Comparison of ENCODE assay signal across 8 cellular contexts in the genomic region with DNA sequence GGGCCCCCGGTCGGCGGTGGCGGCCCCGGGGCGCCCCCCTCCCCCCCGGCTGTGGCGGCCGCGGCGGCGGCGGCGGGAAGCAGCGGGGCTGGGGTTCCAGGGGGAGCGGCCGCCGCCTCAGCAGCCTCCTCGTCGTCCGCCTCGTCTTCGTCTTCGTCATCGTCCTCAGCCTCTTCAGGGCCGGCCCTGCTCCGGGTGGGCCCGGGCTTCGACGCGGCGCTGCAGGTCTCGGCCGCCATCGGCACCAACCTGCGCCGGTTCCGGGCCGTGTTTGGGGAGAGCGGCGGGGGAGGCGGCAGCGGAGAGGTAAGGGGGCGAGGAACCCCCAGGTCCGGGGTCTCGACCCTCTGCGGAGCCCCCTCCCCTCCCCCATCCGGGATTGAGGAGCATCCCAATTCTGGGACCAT. TPM values are rescaled to one million over a fixed set of nuclear protein-coding genes. Genes with fewer than 3 reads are reported as not detected.
DNase-seq lines count a peak whose midpoint lies in the region; ATAC-seq and TF ChIP-seq lines count a peak whose summit lies in the region.

No MANE protein-coding gene starts in this region.

- no peaks in the 10 kb centered on the region for H3K4me1 ChIP-seq in urinary bladder (ENCODE audit: insufficient read depth)

- H3K27ac ChIP-seq in urinary bladder (ENCODE audit: low read depth) = peak overlapping the region; percentile 97

- peak overlapping the region; percentile 94 for H3K4me3 Mint-ChIP-seq in activated B cell treated with CpG ODN at 0.5 μM for 24 hours
- peak overlapping the region; percentile 86 for H3K4me3 Mint-ChIP-seq in endothelial cell (ENCODE audit: unreplicated experiment)
- peak overlapping the region; percentile 62 to 95 (median 92) for H3K4me3 Mint-ChIP-seq in naive thymus-derived CD8-positive, alpha-beta T cell

- H3K36me3 Mint-ChIP-seq in activated B cell treated with CpG ODN at 0.5 μM for 24 hours (ENCODE audit: low read depth) (peaks cover 29% of the 10 kb centered on the region), endothelial cell (ENCODE audit: low read depth, unreplicated experiment) (no peaks in the 10 kb centered on the region)
- H3K36me3 Mint-ChIP-seq in naive thymus-derived CD8-positive, alpha-beta T cell = peaks cover 0 to 20% (median 0%) of the 10 kb centered on the region in 3 donors

- CTCF ChIA-PET in activated B cell treated with CpG ODN at 0.5 μM for 24 hours (lab: Charles Lee) = interaction anchor here (1.0 kb wide), 1 partner anchor 52 kb away, joined by 3 read pairs; no protein-coding TSS in a partner anchor

- intact Hi-C loops in activated B cell treated with CpG ODN at 0.5 μM for 24 hours (cut with micrococcal nuclease) = loop anchor here (1.0 to 10.0 kb wide), 6 partner anchors 35 to 1202 kb away; a partner anchor contains a TSS

- no peaks in the 10 kb centered on the region for H3K9me3 Mint-ChIP-seq in activated B cell treated with CpG ODN at 0.5 μM for 24 hours
- H3K9me3 Mint-ChIP-seq in endothelial cell (ENCODE audit: unreplicated experiment) = no peaks in the 10 kb centered on the region
- H3K9me3 Mint-ChIP-seq in naive thymus-derived CD8-positive, alpha-beta T cell = no peaks in the 10 kb centered on the region

- ATAC-seq in HG03139 (IDR thresholded peaks at IDR 0.05; ENCODE audit: unreplicated experiment) (peak; percentile 11), activated B cell treated with CpG ODN at 0.5 μM for 24 hours (ENCODE audit: low read depth) (peak; percentile 4)
- ATAC-seq in naive thymus-derived CD8-positive, alpha-beta T cell = peak; percentile 29 to 37

- H3K4me3 ChIP-seq in urinary bladder (ENCODE audit: low read depth, low read length) = peak overlapping the region; percentile 99

- TF ChIP-seq CTCF in activated B cell treated with CpG ODN at 0.5 μM for 24 hours (IDR thresholded peaks at IDR 0.05) (no peak), endothelial cell (IDR thresholded peaks at IDR 0.05; ENCODE audit: unreplicated experiment) (no peak)

- peaks cover 43% of the 10 kb centered on the region for H3K4me1 Mint-ChIP-seq in activated B cell treated with CpG ODN at 0.5 μM for 24 hours
- peaks cover 36% of the 10 kb centered on the region for H3K4me1 Mint-ChIP-seq in endothelial cell (ENCODE audit: unreplicated experiment)
- peaks cover 29 to 60% (median 42%) of the 10 kb centered on the region in 4 donors for H3K4me1 Mint-ChIP-seq in naive thymus-derived CD8-positive, alpha-beta T cell

- under 1% methylated on average over 47 of the region's 48 CpGs for WGBS in urinary bladder

- H3K27ac Mint-ChIP-seq in activated B cell treated with CpG ODN at 0.5 μM for 24 hours (peak overlapping the region; percentile 69), endothelial cell (ENCODE audit: unreplicated experiment) (no peak overlapping the region)
- H3K27ac Mint-ChIP-seq in naive thymus-derived CD8-positive, alpha-beta T cell = peak overlapping the region in 9 of 10 donors; percentile 72 to 99 (median 89)

- peak; percentile 32 for DNase-seq in NCI-H2227 (lab: John Stamatoyannopoulos, UW; ENCODE audit: unreplicated experiment)
- DNase-seq in NCI-H2227 treated with DMSO at 0.1 percent for 48 hours (lab: John Stamatoyannopoulos, UW) = no peak
- DNase-seq in activated B cell treated with CpG ODN at 0.5 μM for 24 hours = no peak
- DNase-seq in endothelial cell (ENCODE audit: low spot score) = no peak
- peak in 5 of 10 donors; percentile 42 to 81 (median 61) for DNase-seq in naive thymus-derived CD8-positive, alpha-beta T cell
- no peak for DNase-seq in NCI-H1092 treated with DMSO at 0.1 percent for 48 hours (lab: John Stamatoyannopoulos, UW)

- H3K27me3 Mint-ChIP-seq in activated B cell treated with CpG ODN at 0.5 μM for 24 hours (no peaks in the 10 kb centered on the region), endothelial cell (ENCODE audit: unreplicated experiment) (peaks cover 6% of the 10 kb centered on the region)
- H3K27me3 Mint-ChIP-seq in naive thymus-derived CD8-positive, alpha-beta T cell = no peaks in the 10 kb centered on the region

- POLR2A ChIA-PET in activated B cell treated with CpG ODN at 0.5 μM for 24 hours (lab: Charles Lee) = interaction anchor here (0.7 to 3.0 kb wide), 12 partner anchors 9 to 582 kb away, joined by 3 to 30 read pairs (median 8); a partner anchor contains a TSS
- POLR2A ChIA-PET in naive thymus-derived CD8-positive, alpha-beta T cell (lab: Charles Lee) = interaction anchor here (0.6 to 3.0 kb wide), 26 partner anchors 9 to 1205 kb away, joined by 3 to 43 read pairs (median 4); a partner anchor contains a TSS

- H3K36me3 ChIP-seq in urinary bladder (ENCODE audit: insufficient read depth) = no peaks in the 10 kb centered on the region

RNA-seq across cellular contexts. Expression of a gene that starts 0.3 kb away (rescaled TPM):
- total RNA-seq in activated B cell treated with CpG ODN at 0.5 μM for 24 hours (104 and 117 TPM in 2 replicates), endothelial cell (ENCODE audit: unreplicated experiment) (104 TPM), urinary bladder (82.4 TPM)
- 100 to 1,000 TPM; 149 to 161 TPM for total RNA-seq in naive thymus-derived CD8-positive, alpha-beta T cell
- polyA plus RNA-seq in naive thymus-derived CD8-positive, alpha-beta T cell = 10 to 100 TPM; 16.9 to 30.5 (median 19.5) TPM
- 19.6 TPM for polyA plus RNA-seq in urinary bladder

RNA-seq across cellular contexts. Expression of a gene that starts 35.2 kb away (rescaled TPM):
- total RNA-seq in activated B cell treated with CpG ODN at 0.5 μM for 24 hours (199 and 230 TPM in 2 replicates), endothelial cell (ENCODE audit: unreplicated experiment) (280 TPM), urinary bladder (70.1 TPM)
- total RNA-seq in naive thymus-derived CD8-positive, alpha-beta T cell = 100 to 1,000 TPM; 145 to 172 TPM
- polyA plus RNA-seq in naive thymus-derived CD8-positive, alpha-beta T cell = 100 to 1,000 TPM; 649 to 923 (median 790) TPM
- 210 TPM for polyA plus RNA-seq in urinary bladder
